Comparison of ENCODE assay signal across 10 cellular contexts in the genomic region with DNA sequence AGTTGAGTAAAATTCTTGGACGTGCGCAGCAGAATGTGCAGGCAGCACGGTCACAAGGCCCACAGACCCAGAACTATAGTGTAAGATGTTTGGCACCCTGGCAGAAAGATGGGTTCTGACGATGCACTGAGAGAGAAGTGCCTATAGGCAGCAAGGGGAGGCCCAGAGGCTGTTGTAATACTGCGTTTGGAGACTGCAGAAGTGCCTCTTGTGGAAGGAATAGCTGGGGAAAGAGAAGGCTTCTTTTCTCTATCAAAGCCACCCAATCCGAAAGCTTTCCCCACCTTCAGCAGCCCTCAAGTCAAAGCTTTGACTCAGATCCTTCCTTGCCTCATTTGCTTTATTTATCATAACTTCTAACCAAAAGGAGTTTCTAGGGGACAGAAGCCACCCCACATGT. TPM values are rescaled to one million over a fixed set of nuclear protein-coding genes. Genes with fewer than 3 reads are reported as not detected.
A peak's percentile ranks its signal among the peaks of the same experiment; 100 is the strongest.
DNase-seq lines count a peak whose midpoint lies in the region; ATAC-seq and TF ChIP-seq lines count a peak whose summit lies in the region.
"Had no signal": no experiment of that assay in that cellular context is flagged by ENCODE, and none has a peak within 500 bp of the region (broad histone marks: within the 10 kb centered on the region; RNA-seq: fewer than 3 reads in every experiment).

No MANE protein-coding gene starts in this region.

- peaks cover 13% of the 10 kb centered on the region for H3K4me1 ChIP-seq in CD8-positive, alpha-beta T cell (ENCODE audit: insufficient read depth, low read length)
- H3K4me1 ChIP-seq in Karpas-422 (ENCODE audit: low read length) (peaks cover 22% of the 10 kb centered on the region), esophagus squamous epithelium (peaks cover 7 to 27% (median 7%) of the 10 kb centered on the region in 3 donors)
- H3K4me1 ChIP-seq: pancreas had no signal

- H3K27ac ChIP-seq in CD8-positive, alpha-beta T cell (ENCODE audit: low read depth, low read length): no peak overlapping the region
- H3K27ac ChIP-seq in Karpas-422 (ENCODE audit: low read length): peak overlapping the region; percentile 71
- peak overlapping the region in 2 of 4 donors; percentile 94 to 100 for H3K27ac ChIP-seq in esophagus squamous epithelium

- no peak for DNase-seq in CD8-positive, alpha-beta T cell
- DNase-seq in Karpas-422: peak; percentile 64
- DNase-seq in omental fat pad (ENCODE audit: low spot score): no peak
- DNase-seq in NCI-H2171 treated with DMSO at 0.1 percent for 48 hours (lab: John Stamatoyannopoulos, UW): no peak
- no peak for DNase-seq in esophagus squamous epithelium (lab: John Stamatoyannopoulos, UW)
- no peak for DNase-seq in NCI-H69 (lab: John Stamatoyannopoulos, UW)
- DNase-seq: pancreas, T1000 had no signal

- peak overlapping the region; percentile 85 for H3K4me2 ChIP-seq in Karpas-422 (ENCODE audit: low read depth, low read length, poor library complexity, severe bottlenecking)

- peak overlapping the region; percentile 87 for H3K9ac ChIP-seq in Karpas-422 (ENCODE audit: low read length)

- 0 out of 2 replicates have a peak, but pooled peaks cover 4% of the 10 kb centered on the region for H3K79me2 ChIP-seq in Karpas-422 (ENCODE audit: low read length)

- H3K4me3 Mint-ChIP-seq in CD8-positive, alpha-beta T cell: peak overlapping the region; percentile 92
- H3K4me3 Mint-ChIP-seq in brain (peak overlapping the region; percentile 87 to 100 (median 89)), nephron (peak overlapping the region; percentile 87 to 93 (median 89))

- TF ChIP-seq CTCF in CD8-positive, alpha-beta T cell (IDR thresholded peaks at IDR 0.05): no peak
- TF ChIP-seq CTCF in brain (conservative IDR thresholded peaks at IDR 0.05) (no peak), nephron (IDR thresholded peaks at IDR 0.05; ENCODE audit: unreplicated experiment in 3 of 3) (no peak), omental fat pad (IDR thresholded peaks at IDR 0.05) (no peak), esophagus squamous epithelium (IDR thresholded peaks at IDR 0.05) (no peak)

- no peaks in the 10 kb centered on the region for H3K27me3 Mint-ChIP-seq in CD8-positive, alpha-beta T cell (ENCODE audit: low read depth)
- peaks cover 21% of the 10 kb centered on the region for H3K27me3 Mint-ChIP-seq in brain
- H3K27me3 Mint-ChIP-seq in nephron (ENCODE audit: low read depth): no peaks in the 10 kb centered on the region

- no peaks in the 10 kb centered on the region for H3K9me2 ChIP-seq in Karpas-422 (replicated peaks; ENCODE audit: insufficient read depth, low read length)

- H3K9me3 Mint-ChIP-seq in CD8-positive, alpha-beta T cell: no peaks in the 10 kb centered on the region
- H3K9me3 Mint-ChIP-seq in brain: peaks cover 0 to 4% (median 0%) of the 10 kb centered on the region in 5 experiments
- H3K9me3 Mint-ChIP-seq in nephron: no peaks in the 10 kb centered on the region

- no peaks in the 10 kb centered on the region for H3K27me3 ChIP-seq in CD8-positive, alpha-beta T cell (ENCODE audit: insufficient read depth, low read length)
- H3K27me3 ChIP-seq in Karpas-422 (ENCODE audit: low read length): no peaks in the 10 kb centered on the region
- no peaks in the 10 kb centered on the region for H3K27me3 ChIP-seq in esophagus squamous epithelium
- H3K27me3 ChIP-seq: pancreas had no signal

- ATAC-seq in CD8-positive, alpha-beta T cell: no peak
- ATAC-seq in omental fat pad (ENCODE audit: low FRiP score): no peak
- ATAC-seq: pancreas had no signal

- intact Hi-C loops in CD8-positive, alpha-beta T cell (cut with DNase I, micrococcal nuclease): loop anchor here (1.0 to 10.0 kb wide), 5 partner anchors 123 to 1822 kb away; a partner anchor contains a TSS
- intact Hi-C loops in esophagus squamous epithelium (cut with DNase I): no loop called here

- 50 to 61% methylated on average over 6 of the region's 6 CpGs for WGBS in esophagus squamous epithelium, 2 donors

- H2AFZ ChIP-seq in Karpas-422 (ENCODE audit: low read length): no peak overlapping the region

- no peak overlapping the region for H3K4me3 ChIP-seq in CD8-positive, alpha-beta T cell (ENCODE audit: low read depth, low read length)
- H3K4me3 ChIP-seq in Karpas-422 (ENCODE audit: low read length) (peak overlapping the region; percentile 83), esophagus squamous epithelium (peak overlapping the region in 1 of 4 donors; percentile 97)

- peaks cover 21% of the 10 kb centered on the region for H3K4me1 Mint-ChIP-seq in CD8-positive, alpha-beta T cell (ENCODE audit: low read depth)
- peaks cover 22% of the 10 kb centered on the region for H3K4me1 Mint-ChIP-seq in brain
- peaks cover 19% of the 10 kb centered on the region for H3K4me1 Mint-ChIP-seq in nephron

- H3K9me3 ChIP-seq in CD8-positive, alpha-beta T cell (ENCODE audit: low read length): no peaks in the 10 kb centered on the region
- H3K9me3 ChIP-seq in Karpas-422 (ENCODE audit: low read length): no peaks in the 10 kb centered on the region
- H3K9me3 ChIP-seq in esophagus squamous epithelium: no peaks in the 10 kb centered on the region
- H3K9me3 ChIP-seq: pancreas had no signal

- CTCF ChIA-PET in CD8-positive, alpha-beta T cell (lab: Charles Lee): interaction anchor here (2.4 to 3.9 kb wide), 2 partner anchors 52 to 88 kb away, joined by 9 to 12 read pairs; a partner anchor contains a TSS

- no peaks in the 10 kb centered on the region for H3K36me3 ChIP-seq in CD8-positive, alpha-beta T cell (ENCODE audit: insufficient read depth, low read length)
- H3K36me3 ChIP-seq in Karpas-422 (ENCODE audit: insufficient read depth, low read length): no peaks in the 10 kb centered on the region
- H3K36me3 ChIP-seq in esophagus squamous epithelium: no peaks in the 10 kb centered on the region
- H3K36me3 ChIP-seq: pancreas had no signal

- peaks cover 10% of the 10 kb centered on the region for H3K36me3 Mint-ChIP-seq in CD8-positive, alpha-beta T cell
- H3K36me3 Mint-ChIP-seq in brain (no peaks in the 10 kb centered on the region), nephron (ENCODE audit: low read depth) (no peaks in the 10 kb centered on the region)

- POLR2A ChIA-PET in CD8-positive, alpha-beta T cell (lab: Charles Lee): interaction anchor here (3.3 to 6.8 kb wide), 4 partner anchors 9 to 183 kb away, joined by 23 to 140 read pairs (median 52); a partner anchor contains a TSS

- H4K20me1 ChIP-seq in Karpas-422 (ENCODE audit: insufficient read depth, low read depth, low read length): no peaks in the 10 kb centered on the region

- H3K27ac Mint-ChIP-seq in CD8-positive, alpha-beta T cell: peak overlapping the region; percentile 96
- peak overlapping the region in 2 of 5 experiments; percentile 76 to 87 for H3K27ac Mint-ChIP-seq in brain
- H3K27ac Mint-ChIP-seq in nephron: peak overlapping the region in 2 of 3 experiments; percentile 16 to 100

- TF ChIP-seq POLR2A in esophagus squamous epithelium (IDR thresholded peaks at IDR 0.05): no peak

RNA-seq across cellular contexts. Expression of a gene that starts 5.2 kb away (rescaled TPM):
- 100 to 1,000 TPM; 133 TPM for total RNA-seq in CD8-positive, alpha-beta T cell
- total RNA-seq in Karpas-422 (2014; rRNA removed; shearing (Covaris generic); ENCODE audit: low replicate concordance): 28.9 and 45.3 TPM in 2 replicates
- polyA plus RNA-seq in brain (ENCODE audit: insufficient read depth, low read depth, low replicate concordance): 37.4 TPM
- total RNA-seq in omental fat pad (10 to 100 TPM; 26.6 to 46.4 (median 35.3) TPM), esophagus squamous epithelium (10 to 100 TPM; 22.3 to 49.8 (median 26.0) TPM)
